In genomic region chr22:42920101-42920820, GRCh38 we compare ENCODE assay signal across 14 cellular contexts.
DNase-seq lines count a peak whose midpoint lies in the region; ATAC-seq and TF ChIP-seq lines count a peak whose summit lies in the region.
"Had no signal": no experiment of that assay in that cellular context is flagged by ENCODE, and none has a peak within 500 bp of the region (broad histone marks: within the 10 kb centered on the region; RNA-seq: fewer than 3 reads in every experiment).

No MANE protein-coding gene starts in this region.

- WGBS in GM23248 (ENCODE audit: low coverage in 1 of 2, low lambda C conversion rate in 2 of 2, missing lambda C conversion rate in 2 of 2), 2 experiments = 11 to 15% methylated on average over 10 of the region's 10 CpGs
- 84% methylated on average over 10 of the region's 10 CpGs for whole genome bisulfite sequencing in smooth muscle cell (ENCODE audit: low lambda C conversion rate)

- ATAC-seq in sciatic nerve = no peak

- no peaks in the 10 kb centered on the region for H3K9me2 ChIP-seq in GM23248 (ENCODE audit: insufficient read depth)

- intact Hi-C loops in sciatic nerve (cut with DNase I) = no loop called here

- H3K27me3 ChIP-seq in GM23248 (replicated peaks; ENCODE audit: insufficient read depth) (no peaks in the 10 kb centered on the region), smooth muscle cell (ENCODE audit: low read depth) (no peaks in the 10 kb centered on the region), HAP-1 (ENCODE audit: low read depth) (no peaks in the 10 kb centered on the region)
- H3K27me3 ChIP-seq: adrenal gland, vagina had no signal

- DNase-seq in GM23248 (peak; percentile 93), amniotic epithelial cell (ENCODE audit: low read depth) (peak; percentile 87), kidney glomerular epithelial cell (lab: John Stamatoyannopoulos, UW) (peak; percentile 29), smooth muscle cell (lab: John Stamatoyannopoulos, UW; ENCODE audit: unreplicated experiment) (no peak), sciatic nerve (ENCODE audit: low spot score) (no peak), globus pallidus (ENCODE audit: low spot score) (no peak), HAP-1 (ENCODE audit: low spot score in 2 of 2) (no peak), cerebellar nuclear complex (lab: John Stamatoyannopoulos, UW) (no peak)
- DNase-seq: DND-41; NCI-H187 treated with DMSO at 0.1 percent for 48 hours; NK-92 treated with Interleukin-12 subunit alpha and Interleukin-12 subunit beta, amount 100 ng/mL, for 24 hours; T-helper 2 cell had no signal

- H3K4me1 ChIP-seq in GM23248 (ENCODE audit: insufficient read depth) (peaks cover 44% of the 10 kb centered on the region), smooth muscle cell (ENCODE audit: low read depth) (peaks cover 4% of the 10 kb centered on the region), HAP-1 (no peaks in the 10 kb centered on the region)

- H3K9me3 ChIP-seq in GM23248 (ENCODE audit: low read depth) (no peaks in the 10 kb centered on the region), smooth muscle cell (replicated peaks; ENCODE audit: low read depth) (no peaks in the 10 kb centered on the region), HAP-1 (no peaks in the 10 kb centered on the region)
- H3K9me3 ChIP-seq: adrenal gland, vagina had no signal

- H3K4me3 ChIP-seq in GM23248 (peak overlapping the region; percentile 5; the same call in 1 of the 2 replicates), smooth muscle cell (no peak overlapping the region), HAP-1 (no peak overlapping the region)
- H3K4me3 ChIP-seq: adrenal gland, vagina had no signal

- peak overlapping the region; percentile 74 for H3K9ac ChIP-seq in GM23248
- H3K9ac ChIP-seq in smooth muscle cell (ENCODE audit: low read depth) = no peak overlapping the region

- in situ Hi-C loops in GM23248 (cut with MboI) (no loop called here), HAP-1 (cut with MboI; ENCODE audit: low sequenced_read_pairs) (no loop called here)

- H3F3A ChIP-seq in GM23248 (ENCODE audit: insufficient read depth) (peaks cover 21% of the 10 kb centered on the region), smooth muscle cell (ENCODE audit: low read depth) (no peaks in the 10 kb centered on the region)

- H3K79me2 ChIP-seq in GM23248 (ENCODE audit: insufficient read depth) = peaks cover 93% of the 10 kb centered on the region
- peaks cover 85% of the 10 kb centered on the region for H3K79me2 ChIP-seq in smooth muscle cell (ENCODE audit: low read depth)

- H3K27ac ChIP-seq in GM23248 (peak overlapping the region; percentile 89), smooth muscle cell (ENCODE audit: low read depth) (peak overlapping the region; percentile 4)
- H3K27ac ChIP-seq: vagina had no signal

- H4K20me1 ChIP-seq in GM23248 (ENCODE audit: insufficient read depth) (no peaks in the 10 kb centered on the region), smooth muscle cell (ENCODE audit: low read depth) (peaks cover 91% of the 10 kb centered on the region)

- H3K4me2 ChIP-seq in GM23248 (ENCODE audit: unreplicated experiment) = peak overlapping the region; percentile 62
- no peak overlapping the region for H3K4me2 ChIP-seq in smooth muscle cell

- no peak for TF ChIP-seq CTCF in smooth muscle cell (IDR thresholded peaks at IDR 0.05; ENCODE audit: borderline replicate concordance, insufficient read depth, poor library complexity, severe bottlenecking)

- H2AFZ ChIP-seq in GM23248 = no peak overlapping the region
- H2AFZ ChIP-seq in smooth muscle cell (ENCODE audit: low read depth) = no peak overlapping the region

- H3K36me3 ChIP-seq in GM23248 (ENCODE audit: low read depth) (no peaks in the 10 kb centered on the region), smooth muscle cell (ENCODE audit: low read depth) (no peaks in the 10 kb centered on the region), HAP-1 (replicated peaks) (no peaks in the 10 kb centered on the region)
- H3K36me3 ChIP-seq: adrenal gland, vagina had no signal

Comparison
In these comparisons a context has a peak if more than half of its experiments do, and no peak if none do; other contexts are left out.
1. DNase-seq: peak in GM23248 (single experiment), amniotic epithelial cell (single experiment) and kidney glomerular epithelial cell (single experiment); none in smooth muscle cell (single experiment), sciatic nerve (single experiment), globus pallidus (single experiment), HAP-1 (0 of 2) and cerebellar nuclear complex (0 of 2).